ENCODE assay signal across 1 cellular context in the genomic region with DNA sequence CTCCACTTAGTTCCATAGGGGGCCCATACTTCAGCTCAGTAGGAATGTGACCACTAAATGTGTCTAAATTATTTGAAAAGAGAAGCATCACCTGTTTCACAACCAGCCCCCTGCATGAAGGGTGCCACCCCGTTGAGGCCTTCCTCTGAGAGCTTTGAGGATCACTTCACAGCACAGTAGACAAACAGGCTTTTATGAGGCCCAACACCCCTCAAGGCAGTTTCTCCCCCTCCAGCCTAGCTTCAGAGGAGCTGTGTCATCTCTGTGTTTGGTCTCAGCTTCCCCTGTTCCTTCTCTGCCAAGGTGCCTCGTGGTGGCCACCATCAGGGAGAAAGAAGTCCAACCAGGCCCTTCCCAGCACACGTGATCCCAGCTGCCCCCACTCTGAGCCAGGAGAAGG.
TF ChIP-seq lines count a peak whose summit lies in the region.

No MANE protein-coding gene starts in this region.

TF ChIP-seq in GM23338, 12 proteins besides CTCF, POLR2A, EP300 and RAD21 (continued from another document):
- TF ChIP-seq, protein P1, sequence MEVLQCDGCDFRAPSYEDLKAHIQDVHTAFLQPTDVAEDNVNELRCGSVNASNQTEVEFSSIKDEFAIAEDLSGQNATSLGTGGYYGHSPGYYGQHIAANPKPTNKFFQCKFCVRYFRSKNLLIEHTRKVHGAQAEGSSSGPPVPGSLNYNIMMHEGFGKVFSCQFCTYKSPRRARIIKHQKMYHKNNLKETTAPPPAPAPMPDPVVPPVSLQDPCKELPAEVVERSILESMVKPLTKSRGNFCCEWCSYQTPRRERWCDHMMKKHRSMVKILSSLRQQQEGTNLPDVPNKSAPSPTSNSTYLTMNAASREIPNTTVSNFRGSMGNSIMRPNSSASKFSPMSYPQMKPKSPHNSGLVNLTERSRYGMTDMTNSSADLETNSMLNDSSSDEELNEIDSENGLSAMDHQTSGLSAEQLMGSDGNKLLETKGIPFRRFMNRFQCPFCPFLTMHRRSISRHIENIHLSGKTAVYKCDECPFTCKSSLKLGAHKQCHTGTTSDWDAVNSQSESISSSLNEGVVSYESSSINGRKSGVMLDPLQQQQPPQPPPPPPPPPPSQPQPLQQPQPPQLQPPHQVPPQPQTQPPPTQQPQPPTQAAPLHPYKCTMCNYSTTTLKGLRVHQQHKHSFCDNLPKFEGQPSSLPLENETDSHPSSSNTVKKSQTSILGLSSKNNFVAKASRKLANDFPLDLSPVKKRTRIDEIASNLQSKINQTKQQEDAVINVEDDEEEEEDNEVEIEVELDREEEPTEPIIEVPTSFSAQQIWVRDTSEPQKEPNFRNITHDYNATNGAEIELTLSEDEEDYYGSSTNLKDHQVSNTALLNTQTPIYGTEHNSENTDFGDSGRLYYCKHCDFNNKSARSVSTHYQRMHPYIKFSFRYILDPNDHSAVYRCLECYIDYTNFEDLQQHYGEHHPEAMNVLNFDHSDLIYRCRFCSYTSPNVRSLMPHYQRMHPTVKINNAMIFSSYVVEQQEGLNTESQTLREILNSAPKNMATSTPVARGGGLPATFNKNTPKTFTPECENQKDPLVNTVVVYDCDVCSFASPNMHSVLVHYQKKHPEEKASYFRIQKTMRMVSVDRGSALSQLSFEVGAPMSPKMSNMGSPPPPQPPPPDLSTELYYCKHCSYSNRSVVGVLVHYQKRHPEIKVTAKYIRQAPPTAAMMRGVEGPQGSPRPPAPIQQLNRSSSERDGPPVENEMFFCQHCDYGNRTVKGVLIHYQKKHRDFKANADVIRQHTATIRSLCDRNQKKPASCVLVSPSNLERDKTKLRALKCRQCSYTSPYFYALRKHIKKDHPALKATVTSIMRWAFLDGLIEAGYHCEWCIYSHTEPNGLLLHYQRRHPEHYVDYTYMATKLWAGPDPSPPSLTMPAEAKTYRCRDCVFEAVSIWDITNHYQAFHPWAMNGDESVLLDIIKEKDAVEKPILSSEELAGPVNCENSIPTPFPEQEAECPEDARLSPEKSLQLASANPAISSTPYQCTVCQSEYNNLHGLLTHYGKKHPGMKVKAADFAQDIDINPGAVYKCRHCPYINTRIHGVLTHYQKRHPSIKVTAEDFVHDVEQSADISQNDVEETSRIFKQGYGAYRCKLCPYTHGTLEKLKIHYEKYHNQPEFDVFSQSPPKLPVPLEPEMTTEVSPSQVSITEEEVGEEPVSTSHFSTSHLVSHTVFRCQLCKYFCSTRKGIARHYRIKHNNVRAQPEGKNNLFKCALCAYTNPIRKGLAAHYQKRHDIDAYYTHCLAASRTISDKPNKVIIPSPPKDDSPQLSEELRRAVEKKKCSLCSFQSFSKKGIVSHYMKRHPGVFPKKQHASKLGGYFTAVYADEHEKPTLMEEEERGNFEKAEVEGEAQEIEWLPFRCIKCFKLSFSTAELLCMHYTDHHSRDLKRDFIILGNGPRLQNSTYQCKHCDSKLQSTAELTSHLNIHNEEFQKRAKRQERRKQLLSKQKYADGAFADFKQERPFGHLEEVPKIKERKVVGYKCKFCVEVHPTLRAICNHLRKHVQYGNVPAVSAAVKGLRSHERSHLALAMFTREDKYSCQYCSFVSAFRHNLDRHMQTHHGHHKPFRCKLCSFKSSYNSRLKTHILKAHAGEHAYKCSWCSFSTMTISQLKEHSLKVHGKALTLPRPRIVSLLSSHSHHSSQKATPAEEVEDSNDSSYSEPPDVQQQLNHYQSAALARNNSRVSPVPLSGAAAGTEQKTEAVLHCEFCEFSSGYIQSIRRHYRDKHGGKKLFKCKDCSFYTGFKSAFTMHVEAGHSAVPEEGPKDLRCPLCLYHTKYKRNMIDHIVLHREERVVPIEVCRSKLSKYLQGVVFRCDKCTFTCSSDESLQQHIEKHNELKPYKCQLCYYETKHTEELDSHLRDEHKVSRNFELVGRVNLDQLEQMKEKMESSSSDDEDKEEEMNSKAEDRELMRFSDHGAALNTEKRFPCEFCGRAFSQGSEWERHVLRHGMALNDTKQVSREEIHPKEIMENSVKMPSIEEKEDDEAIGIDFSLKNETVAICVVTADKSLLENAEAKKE (CRISPR knock-in tag; IDR thresholded peaks at IDR 0.05), result no peak
- TF ChIP-seq JUNB (IDR thresholded peaks at IDR 0.05; ENCODE audit: unreplicated experiment) (no peak), NANOG (IDR thresholded peaks at IDR 0.05; ENCODE audit: borderline replicate concordance) (no peak), POLR2AphosphoS5 (IDR thresholded peaks at IDR 0.05; ENCODE audit: low read depth) (no peak), STAT1 (IDR thresholded peaks at IDR 0.05; ENCODE audit: unreplicated experiment) (no peak), ZNF331 (CRISPR knock-in tag; IDR thresholded peaks at IDR 0.05; ENCODE audit: low read depth) (no peak)
- TF ChIP-seq, protein P2, sequence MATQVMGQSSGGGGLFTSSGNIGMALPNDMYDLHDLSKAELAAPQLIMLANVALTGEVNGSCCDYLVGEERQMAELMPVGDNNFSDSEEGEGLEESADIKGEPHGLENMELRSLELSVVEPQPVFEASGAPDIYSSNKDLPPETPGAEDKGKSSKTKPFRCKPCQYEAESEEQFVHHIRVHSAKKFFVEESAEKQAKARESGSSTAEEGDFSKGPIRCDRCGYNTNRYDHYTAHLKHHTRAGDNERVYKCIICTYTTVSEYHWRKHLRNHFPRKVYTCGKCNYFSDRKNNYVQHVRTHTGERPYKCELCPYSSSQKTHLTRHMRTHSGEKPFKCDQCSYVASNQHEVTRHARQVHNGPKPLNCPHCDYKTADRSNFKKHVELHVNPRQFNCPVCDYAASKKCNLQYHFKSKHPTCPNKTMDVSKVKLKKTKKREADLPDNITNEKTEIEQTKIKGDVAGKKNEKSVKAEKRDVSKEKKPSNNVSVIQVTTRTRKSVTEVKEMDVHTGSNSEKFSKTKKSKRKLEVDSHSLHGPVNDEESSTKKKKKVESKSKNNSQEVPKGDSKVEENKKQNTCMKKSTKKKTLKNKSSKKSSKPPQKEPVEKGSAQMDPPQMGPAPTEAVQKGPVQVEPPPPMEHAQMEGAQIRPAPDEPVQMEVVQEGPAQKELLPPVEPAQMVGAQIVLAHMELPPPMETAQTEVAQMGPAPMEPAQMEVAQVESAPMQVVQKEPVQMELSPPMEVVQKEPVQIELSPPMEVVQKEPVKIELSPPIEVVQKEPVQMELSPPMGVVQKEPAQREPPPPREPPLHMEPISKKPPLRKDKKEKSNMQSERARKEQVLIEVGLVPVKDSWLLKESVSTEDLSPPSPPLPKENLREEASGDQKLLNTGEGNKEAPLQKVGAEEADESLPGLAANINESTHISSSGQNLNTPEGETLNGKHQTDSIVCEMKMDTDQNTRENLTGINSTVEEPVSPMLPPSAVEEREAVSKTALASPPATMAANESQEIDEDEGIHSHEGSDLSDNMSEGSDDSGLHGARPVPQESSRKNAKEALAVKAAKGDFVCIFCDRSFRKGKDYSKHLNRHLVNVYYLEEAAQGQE (IDR thresholded peaks at IDR 0.05; ENCODE audit: unreplicated experiment), result no peak
